Comparison of ENCODE assay signal across 4 cellular contexts in genomic region chr7:32633446-32633845, GRCh38.
DNase-seq lines count a peak whose midpoint lies in the region; ATAC-seq, FAIRE-seq and TF ChIP-seq lines count a peak whose summit lies in the region.
"Not testable (repeated sequence)": the region's sequence is repeated elsewhere in the genome, so short reads cannot be mapped to it uniquely, and the experiment has no call there.

No MANE protein-coding gene starts in this region.

- H3K36me3 Mint-ChIP-seq in GM23338 (ENCODE audit: low read depth); WTC11: not testable (repeated sequence)

- TF ChIP-seq RAD21 in H1 (IDR thresholded peaks at IDR 0.05 in 1 of 2, conservative IDR thresholded peaks at IDR 0.05 in 1 of 2; ENCODE audit: low read depth in 2 of 2, low read length in 2 of 2) = not testable (repeated sequence)

- not testable (repeated sequence) for H3K36me3 ChIP-seq in GM23338 (ENCODE audit: insufficient read depth); H1 (ENCODE audit: control insufficient read depth in 2 of 4, insufficient read depth in 4 of 4, low read length in 3 of 4); keratinocyte (ENCODE audit: control insufficient read depth in 2 of 2, extremely low read depth in 1 of 2, insufficient read depth in 2 of 2, low read length in 2 of 2)

- CTCF ChIA-PET in WTC11 (lab: Charles Lee); H1 (lab: Charles Lee; ENCODE audit: partially characterized antibody): not testable (repeated sequence)

- not testable (repeated sequence) for H3K9me1 ChIP-seq in keratinocyte (ENCODE audit: control insufficient read depth, extremely low read depth, insufficient read depth, low read length)

- not testable (repeated sequence) for H3K23ac ChIP-seq in H1 (ENCODE audit: insufficient read length)

- dilution Hi-C loops in keratinocyte (cut with MboI; ENCODE audit: extremely low pct_ligation_motif_present, low sequenced_read_pairs) = not testable (repeated sequence)

- FAIRE-seq in H1 (lab: Jason Lieb, UNC) (peak; percentile 94), keratinocyte (lab: Jason Lieb, UNC) (peak; percentile 43)

- H4K91ac ChIP-seq in H1 (replicated peaks; ENCODE audit: insufficient read length, low read length) = not testable (repeated sequence)

- not testable (repeated sequence) for H3K79me2 ChIP-seq in GM23338 (replicated peaks; ENCODE audit: insufficient read depth); H1 (ENCODE audit: control insufficient read depth in 1 of 2, insufficient read depth in 2 of 2, low read length in 2 of 2); keratinocyte (ENCODE audit: control insufficient read depth, insufficient read depth, low read length)

- H3K4me3 Mint-ChIP-seq in GM23338, WTC11: not testable (repeated sequence)

- H3K4me2 ChIP-seq in GM23338; H1 (ENCODE audit: insufficient read depth in 1 of 2, low read depth in 2 of 2, low read length in 2 of 2); keratinocyte (ENCODE audit: control insufficient read depth, extremely low read depth, insufficient read depth, low read depth, low read length): not testable (repeated sequence)

- TF ChIP-seq CTCF in GM23338 (conservative IDR thresholded peaks at IDR 0.05; ENCODE audit: low read depth in 2 of 2); WTC11 (IDR thresholded peaks at IDR 0.05); H1 (IDR thresholded peaks at IDR 0.05; ENCODE audit: control extremely low read depth in 1 of 3, insufficient read depth in 1 of 3, low read depth in 1 of 3, low read length in 3 of 3); keratinocyte (optimal IDR thresholded peaks at IDR 0.05 in 1 of 3, IDR thresholded peaks at IDR 0.05 in 1 of 3, conservative IDR thresholded peaks at IDR 0.05 in 1 of 3; ENCODE audit: extremely low read depth in 1 of 3, insufficient read depth in 2 of 3, low read length in 3 of 3): not testable (repeated sequence)

- H2BK15ac ChIP-seq in H1 (ENCODE audit: low read length) = not testable (repeated sequence)

- H3F3A ChIP-seq in GM23338 (replicated peaks; ENCODE audit: low read depth) = not testable (repeated sequence)

- H3K4me1 ChIP-seq in GM23338 (ENCODE audit: insufficient read depth); H1 (replicated peaks in 1 of 4; ENCODE audit: control insufficient read depth in 3 of 4, insufficient read depth in 4 of 4, low read length in 3 of 4); keratinocyte (ENCODE audit: control insufficient read depth, extremely low read depth, insufficient read depth, low read length): not testable (repeated sequence)

- H2BK12ac ChIP-seq in H1 (ENCODE audit: low read depth, low read length) = not testable (repeated sequence)

- DNase-seq in GM23338 (ENCODE audit: low spot score); WTC11 (ENCODE audit: low spot score); H1 (ENCODE audit: low read depth in 1 of 2, low spot score in 2 of 2); keratinocyte (ENCODE audit: low read depth, low spot score): not testable (repeated sequence)

- H3K4ac ChIP-seq in H1 (replicated peaks; ENCODE audit: insufficient read length, low read depth, low read length) = not testable (repeated sequence)

- not testable (repeated sequence) for H4K20me1 ChIP-seq in GM23338 (replicated peaks; ENCODE audit: insufficient read depth); H1 (replicated peaks in 1 of 2; ENCODE audit: control insufficient read depth in 1 of 2, insufficient read depth in 2 of 2, low read length in 2 of 2); keratinocyte (ENCODE audit: control insufficient read depth, extremely low read depth, insufficient read depth, low read length)

- not testable (repeated sequence) for H3K56ac ChIP-seq in H1 (replicated peaks; ENCODE audit: insufficient read length, low read depth, low read length)

- peak overlapping the region; percentile 74 for H3K27ac Mint-ChIP-seq in GM23338
- H3K27ac Mint-ChIP-seq in WTC11 = not testable (repeated sequence)

- not testable (repeated sequence) for H3K18ac ChIP-seq in H1 (ENCODE audit: extremely low read depth, low read length)

- not testable (repeated sequence) for H3K27me3 ChIP-seq in GM23338 (ENCODE audit: insufficient read depth); H1 (replicated peaks in 1 of 4; ENCODE audit: control insufficient read depth in 3 of 4, extremely low read depth in 1 of 4, insufficient read depth in 3 of 4, low read length in 3 of 4); keratinocyte (ENCODE audit: control insufficient read depth, extremely low read depth, insufficient read depth, low read length)

- not testable (repeated sequence) for H3K9me2 ChIP-seq in GM23338 (ENCODE audit: insufficient read depth)

- H3K27me3 Mint-ChIP-seq in GM23338 (ENCODE audit: insufficient read depth, low read depth, poor library complexity); WTC11 (ENCODE audit: low read depth): not testable (repeated sequence)

- H3K9me3 ChIP-seq in H1 (ENCODE audit: insufficient read depth in 2 of 2, low read depth in 1 of 2, low read length in 1 of 2); keratinocyte (ENCODE audit: control insufficient read depth, low read depth, low read length): not testable (repeated sequence)

- peaks cover 16% of the 10 kb centered on the region for H3K4me1 Mint-ChIP-seq in GM23338
- H3K4me1 Mint-ChIP-seq in WTC11 = not testable (repeated sequence)

- not testable (repeated sequence) for TF ChIP-seq POLR2A in H1 (IDR thresholded peaks at IDR 0.05; ENCODE audit: control extremely low read depth in 1 of 2, low read depth in 2 of 2, low read length in 2 of 2)

- not testable (repeated sequence) for TF ChIP-seq EP300 in H1 (IDR thresholded peaks at IDR 0.05; ENCODE audit: borderline replicate concordance in 1 of 2, low read depth in 2 of 2, low read length in 2 of 2)

- H2AK5ac ChIP-seq in H1 (ENCODE audit: low read depth, low read length) = not testable (repeated sequence)

- H3K9me3 Mint-ChIP-seq in GM23338, WTC11: not testable (repeated sequence)

- H3K79me1 ChIP-seq in H1 (ENCODE audit: low read depth, low read length) = not testable (repeated sequence)

- H2BK120ac ChIP-seq in H1 (replicated peaks; ENCODE audit: low read depth, low read length) = not testable (repeated sequence)

- H3K9ac ChIP-seq in H1 (replicated peaks in 1 of 4; ENCODE audit: extremely low read depth in 1 of 4, low read depth in 3 of 4, low read length in 3 of 4); keratinocyte (ENCODE audit: control insufficient read depth, extremely low read depth, insufficient read depth, low read length): not testable (repeated sequence)

- H2AFZ ChIP-seq in GM23338; H1 (ENCODE audit: low read length); keratinocyte (ENCODE audit: control insufficient read depth, low read length): not testable (repeated sequence)

- not testable (repeated sequence) for H4K8ac ChIP-seq in H1 (ENCODE audit: extremely low read depth, insufficient read depth, low read length)

- H2BK5ac ChIP-seq in H1 (ENCODE audit: low read depth, low read length) = not testable (repeated sequence)

- H4K5ac ChIP-seq in H1 (ENCODE audit: insufficient read length, low read depth, low read length) = not testable (repeated sequence)

- H3K23me2 ChIP-seq in H1 (ENCODE audit: low read depth, low read length) = not testable (repeated sequence)

- H3K4me3 ChIP-seq in GM23338; H1 (ENCODE audit: extremely low read depth in 1 of 4, insufficient read depth in 2 of 4, low read depth in 3 of 4, low read length in 4 of 4); keratinocyte (ENCODE audit: control insufficient read depth in 2 of 3, extremely low read depth in 1 of 3, insufficient read depth in 2 of 3, low read depth in 1 of 3, low read length in 3 of 3): not testable (repeated sequence)

- H2BK20ac ChIP-seq in H1 (ENCODE audit: low read length) = not testable (repeated sequence)

- H3K27ac ChIP-seq in GM23338 (ENCODE audit: low read depth); H1 (ENCODE audit: low read depth, low read length); keratinocyte (ENCODE audit: control insufficient read depth, insufficient read depth, low read length): not testable (repeated sequence)

- peak; percentile 90 for ATAC-seq in GM23338
- ATAC-seq in WTC11 = peak; percentile 81

- POLR2A ChIA-PET in WTC11 (lab: Charles Lee); H1 (lab: Charles Lee; ENCODE audit: partially characterized antibody): not testable (repeated sequence)

- no CpG with 5 or more reads among the region's 1 CpG for WGBS in H1 (ENCODE audit: extremely low coverage in 1 of 2, insufficient coverage in 1 of 2, insufficient read length in 1 of 2, insufficient replicate concordance in 2 of 2, low coverage in 1 of 2, low lambda C conversion rate in 2 of 2, missing lambda C conversion rate in 1 of 2), 2 experiments

- H3K14ac ChIP-seq in H1 (ENCODE audit: insufficient read length) = not testable (repeated sequence)
